Comparison of ENCODE assay signal across 8 cellular contexts in genomic region chrX:78029663-78030062, GRCh38.
DNase-seq lines count a peak whose midpoint lies in the region; ATAC-seq, FAIRE-seq and TF ChIP-seq lines count a peak whose summit lies in the region.

No MANE protein-coding gene starts in this region.

- H3K27ac Mint-ChIP-seq in activated CD4-positive, alpha-beta memory T cell treated with anti-CD3 and anti-CD28 coated beads for 36 hours: no peak overlapping the region

- CTCF ChIA-PET in activated CD4-positive, alpha-beta memory T cell treated with anti-CD3 and anti-CD28 coated beads for 36 hours (lab: Charles Lee): no interaction called here

- FAIRE-seq in kidney (lab: Jason Lieb, UNC): peak; percentile 13

- H3K4me3 ChIP-seq in kidney (ENCODE audit: low read length in 2 of 2): no peak overlapping the region
- no peak overlapping the region for H3K4me3 ChIP-seq in aorta (ENCODE audit: low read length in 2 of 2)

- no peak overlapping the region for H3K27ac ChIP-seq in kidney (ENCODE audit: low read depth in 2 of 2, low read length in 2 of 2)
- no peak overlapping the region for H3K27ac ChIP-seq in aorta (ENCODE audit: low read depth in 1 of 2, low read length in 2 of 2)

- no peaks in the 10 kb centered on the region for H3K36me3 Mint-ChIP-seq in activated CD4-positive, alpha-beta memory T cell treated with anti-CD3 and anti-CD28 coated beads for 36 hours

- 29 to 30% methylated on average over 2 of the region's 2 CpGs for WGBS in aorta, 2 donors

- H3K27me3 Mint-ChIP-seq in activated CD4-positive, alpha-beta memory T cell treated with anti-CD3 and anti-CD28 coated beads for 36 hours: no peaks in the 10 kb centered on the region

- intact Hi-C loops in activated CD4-positive, alpha-beta memory T cell treated with anti-CD3 and anti-CD28 coated beads for 36 hours (cut with micrococcal nuclease): no loop called here
- intact Hi-C loops in kidney (cut with DNase I): no loop called here
- intact Hi-C loops in aorta (cut with DNase I): loop anchor here in 1 of 2 donors (5.0 kb wide), 1 partner anchor 117 kb away; the partner anchor contains the start of gene ATP7A

- no peak overlapping the region for H3K4me3 Mint-ChIP-seq in activated CD4-positive, alpha-beta memory T cell treated with anti-CD3 and anti-CD28 coated beads for 36 hours

- H3K4me1 ChIP-seq in kidney (ENCODE audit: control insufficient read depth in 1 of 2, insufficient read depth in 1 of 2, low read depth in 1 of 2, low read length in 2 of 2) (no peaks in the 10 kb centered on the region), aorta (ENCODE audit: control insufficient read depth in 1 of 2, insufficient read depth in 2 of 2, low read length in 2 of 2) (no peaks in the 10 kb centered on the region)

- H3K9me3 ChIP-seq in kidney (ENCODE audit: control insufficient read depth in 1 of 2, low read length in 2 of 2) (no peaks in the 10 kb centered on the region), aorta (ENCODE audit: control insufficient read depth, low read length) (no peaks in the 10 kb centered on the region)

- no peaks in the 10 kb centered on the region for H3K4me1 Mint-ChIP-seq in activated CD4-positive, alpha-beta memory T cell treated with anti-CD3 and anti-CD28 coated beads for 36 hours (ENCODE audit: low read depth)

- no peak overlapping the region for H3K9ac ChIP-seq in kidney (ENCODE audit: low read length in 2 of 2)

- DNase-seq in NCI-H510A treated with DMSO at 0.1 percent for 48 hours (lab: John Stamatoyannopoulos, UW): peak; percentile 2
- DNase-seq in NCI-H510A (lab: John Stamatoyannopoulos, UW): no peak
- peak; percentile 19 for DNase-seq in LoVo (ENCODE audit: low spot score)
- peak; percentile 19 for DNase-seq in activated CD4-positive, alpha-beta memory T cell treated with anti-CD3 and anti-CD28 coated beads for 36 hours
- DNase-seq in kidney: no peak
- DNase-seq in aorta: no peak
- no peak for DNase-seq in cortex of kidney (lab: John Stamatoyannopoulos, UW)

- POLR2A ChIA-PET in activated CD4-positive, alpha-beta memory T cell treated with anti-CD3 and anti-CD28 coated beads for 36 hours (lab: Charles Lee): no interaction called here

- H3K9me3 Mint-ChIP-seq in activated CD4-positive, alpha-beta memory T cell treated with anti-CD3 and anti-CD28 coated beads for 36 hours: no peaks in the 10 kb centered on the region

- H3K36me3 ChIP-seq in kidney (ENCODE audit: control insufficient read depth in 1 of 2, insufficient read depth in 2 of 2, low read length in 2 of 2) (no peaks in the 10 kb centered on the region), aorta (ENCODE audit: control insufficient read depth in 1 of 2, insufficient read depth in 2 of 2, low read length in 1 of 2) (no peaks in the 10 kb centered on the region)

- TF ChIP-seq CTCF in kidney (IDR thresholded peaks at IDR 0.05; ENCODE audit: borderline replicate concordance, extremely low read depth, insufficient read depth): peak; percentile 51

- no peak for ATAC-seq in aorta (ENCODE audit: low FRiP score)
- no peak for ATAC-seq in HG03457 (IDR thresholded peaks at IDR 0.05; ENCODE audit: unreplicated experiment)

- H3K27me3 ChIP-seq in aorta (ENCODE audit: control insufficient read depth in 1 of 2, insufficient read depth in 2 of 2, low read length in 1 of 2): no peaks in the 10 kb centered on the region

Comparison
In these comparisons a context has a peak if more than half of its experiments do, and no peak if none do; other contexts are left out.
1. DNase-seq: peak in NCI-H510A treated with DMSO at 0.1 percent for 48 hours (single experiment), LoVo (single experiment) and activated CD4-positive, alpha-beta memory T cell treated with anti-CD3 and anti-CD28 coated beads for 36 hours (single experiment); none in NCI-H510A (single experiment), kidney (single experiment), aorta (0 of 2) and cortex of kidney (single experiment).